In genomic region chr17:9924735-9925191, GRCh38 we compare ENCODE assay signal across 1 cellular context.
TF ChIP-seq lines count a peak whose summit lies in the region.

No MANE protein-coding gene starts in this region.

TF ChIP-seq in H1, 55 proteins besides CTCF, POLR2A, EP300 and RAD21 (continued from another document):
- no peak for TF ChIP-seq SRF (IDR thresholded peaks at IDR 0.05; ENCODE audit: low read depth, low read length)
- TF ChIP-seq RXRA (IDR thresholded peaks at IDR 0.05; ENCODE audit: insufficient read depth, low read depth, low read length) = no peak
TF ChIP-seq in H1: peak in this region for 0.
